ENCODE assay signal across 20 cellular contexts in genomic region chr3:105516972-105517371, GRCh38.
DNase-seq lines count a peak whose midpoint lies in the region; ATAC-seq and TF ChIP-seq lines count a peak whose summit lies in the region.
"Had no signal": no experiment of that assay in that cellular context is flagged by ENCODE, and none has a peak within 500 bp of the region (broad histone marks: within the 10 kb centered on the region; RNA-seq: fewer than 3 reads in every experiment).

No MANE protein-coding gene starts in this region.

- H3K9me2 ChIP-seq in PC-3 (replicated peaks; ENCODE audit: low read length): no peaks in the 10 kb centered on the region

- CTCF ChIA-PET in PC-3 (lab: Charles Lee): interaction anchor here (1.2 to 2.4 kb wide), 2 partner anchors 10 to 150 kb away, joined by 4 to 7 read pairs; partner anchors contain the start of gene ALCAM

- no peaks in the 10 kb centered on the region for H3K9me3 Mint-ChIP-seq in nephron progenitor cell
- no peaks in the 10 kb centered on the region for H3K9me3 Mint-ChIP-seq in activated T-cell treated with anti-CD3 and anti-CD28 coated beads, Interleukin-2, amount 50 U/mL, for 72 hours
- H3K9me3 Mint-ChIP-seq: activated naive CD4-positive, alpha-beta T cell treated with anti-CD3 and anti-CD28 coated beads, Interleukin-2, amount 50 U/mL, for 72 hours; effector memory CD8-positive, alpha-beta T cell; T-cell had no signal

- H3K4me3 ChIP-seq in BE2C (ENCODE audit: low read depth, low read length): no peak overlapping the region
- H3K4me3 ChIP-seq in PC-3 (ENCODE audit: low read length): no peak overlapping the region
- H3K4me3 ChIP-seq in fibroblast of lung (replicated peaks in 1 of 4; ENCODE audit: control extremely low read depth in 1 of 4, insufficient read depth in 1 of 4, low read depth in 3 of 4, low read length in 4 of 4): no peak overlapping the region
- H3K4me3 ChIP-seq: breast epithelium, gastrocnemius medialis, suprapubic skin had no signal

- intact Hi-C loops in PC-3 (cut with micrococcal nuclease): loop anchor here (10.0 kb wide), 1 partner anchor 1082 kb away; no protein-coding TSS in a partner anchor

- H3K4me3 Mint-ChIP-seq in nephron progenitor cell: no peak overlapping the region
- no peak overlapping the region for H3K4me3 Mint-ChIP-seq in activated T-cell treated with anti-CD3 and anti-CD28 coated beads, Interleukin-2, amount 50 U/mL, for 72 hours
- H3K4me3 Mint-ChIP-seq: effector memory CD8-positive, alpha-beta T cell; T-cell had no signal

- H3K27me3 Mint-ChIP-seq in nephron progenitor cell (ENCODE audit: low read depth, poor library complexity): no peaks in the 10 kb centered on the region
- H3K27me3 Mint-ChIP-seq in activated T-cell treated with anti-CD3 and anti-CD28 coated beads, Interleukin-2, amount 50 U/mL, for 72 hours (ENCODE audit: low read depth): no peaks in the 10 kb centered on the region
- H3K27me3 Mint-ChIP-seq: effector memory CD8-positive, alpha-beta T cell; T-cell had no signal

- DNase-seq in BE2C (peak; percentile 40), PC-3 (no peak), fibroblast of lung (ENCODE audit: low read depth in 2 of 2) (peak in 1 of 2 donors; percentile 71), nephron progenitor cell (peak; percentile 5), amniotic stem cell (lab: John Stamatoyannopoulos, UW) (no peak), SIG-M5 (lab: John Stamatoyannopoulos, UW) (no peak)
- DNase-seq in activated T-cell treated with anti-CD3 and anti-CD28 coated beads, Interleukin-2, amount 50 U/mL, for 72 hours: no peak
- no peak for DNase-seq in activated naive CD4-positive, alpha-beta T cell treated with anti-CD3 and anti-CD28 coated beads, Interleukin-2, amount 50 U/mL, for 16 hours
- DNase-seq: activated CD4-positive, alpha-beta T cell treated with anti-CD3 and anti-CD28 coated beads for 1 hour; activated CD8-positive, alpha-beta memory T cell treated with anti-CD3 and anti-CD28 coated beads, Interleukin-2, amount 50 U/mL, for 4 hours; COR-L47; effector memory CD8-positive, alpha-beta T cell; gastrocnemius medialis; GF-D8; NCI-H1417 treated with DMSO at 0.1 percent for 48 hours; NCI-H345; T-cell had no signal

- H4K20me1 ChIP-seq in PC-3 (ENCODE audit: low read length) (no peaks in the 10 kb centered on the region), fibroblast of lung (ENCODE audit: control insufficient read depth, extremely low read depth, insufficient read depth, low read length) (no peaks in the 10 kb centered on the region)

- peaks cover 48% of the 10 kb centered on the region for H3K4me1 ChIP-seq in BE2C
- H3K4me1 ChIP-seq in PC-3 (ENCODE audit: insufficient read depth, low read length): peaks cover 52% of the 10 kb centered on the region
- H3K4me1 ChIP-seq in fibroblast of lung (ENCODE audit: control insufficient read depth, extremely low read depth, insufficient read depth, low read length): no peaks in the 10 kb centered on the region
- H3K4me1 ChIP-seq: breast epithelium, gastrocnemius medialis, suprapubic skin had no signal

- peaks cover 12% of the 10 kb centered on the region for H3K4me1 Mint-ChIP-seq in nephron progenitor cell
- peaks cover 6% of the 10 kb centered on the region for H3K4me1 Mint-ChIP-seq in activated T-cell treated with anti-CD3 and anti-CD28 coated beads, Interleukin-2, amount 50 U/mL, for 72 hours (ENCODE audit: low read depth)

- H3K79me2 ChIP-seq in PC-3 (ENCODE audit: low read length) (peaks cover 91% of the 10 kb centered on the region), fibroblast of lung (ENCODE audit: control insufficient read depth, insufficient read depth, low read length) (peaks cover 4% of the 10 kb centered on the region)

- H2AFZ ChIP-seq in PC-3 (ENCODE audit: low read length) (no peak overlapping the region), fibroblast of lung (ENCODE audit: low read length) (no peak overlapping the region)

- peaks cover 4% of the 10 kb centered on the region for H3K36me3 ChIP-seq in BE2C
- peaks cover 2% of the 10 kb centered on the region; the same call in 1 of the 2 replicates for H3K36me3 ChIP-seq in PC-3 (ENCODE audit: low read depth, low read length)
- no peaks in the 10 kb centered on the region for H3K36me3 ChIP-seq in fibroblast of lung (ENCODE audit: control insufficient read depth, insufficient read depth, low read length)
- H3K36me3 ChIP-seq: breast epithelium, gastrocnemius medialis, suprapubic skin had no signal

- no TSS peak for BruUV-seq in PC-3 (replicated peaks; lab: Mats Ljungman, UMichigan)

- H3K27ac ChIP-seq in PC-3 (ENCODE audit: low read length) (no peak overlapping the region), fibroblast of lung (ENCODE audit: insufficient read depth, low read length) (no peak overlapping the region)
- H3K27ac ChIP-seq: breast epithelium, gastrocnemius medialis, suprapubic skin had no signal

- H3K27ac Mint-ChIP-seq in nephron progenitor cell: no peak overlapping the region
- no peak overlapping the region for H3K27ac Mint-ChIP-seq in activated T-cell treated with anti-CD3 and anti-CD28 coated beads, Interleukin-2, amount 50 U/mL, for 72 hours
- H3K27ac Mint-ChIP-seq: activated naive CD4-positive, alpha-beta T cell treated with anti-CD3 and anti-CD28 coated beads, Interleukin-2, amount 50 U/mL, for 72 hours; effector memory CD8-positive, alpha-beta T cell; T-cell had no signal

- peaks cover 6% of the 10 kb centered on the region for H3F3A ChIP-seq in PC-3 (ENCODE audit: low read length, unreplicated experiment)

- ATAC-seq in PC-3: no peak; the same call in 1 of the 2 replicates
- ATAC-seq in activated T-cell treated with anti-CD3 and anti-CD28 coated beads, Interleukin-2, amount 50 U/mL, for 72 hours (replicated peaks in 1 of 2): no peak
- ATAC-seq: activated naive CD4-positive, alpha-beta T cell treated with anti-CD3 and anti-CD28 coated beads, Interleukin-2, amount 50 U/mL, for 72 hours; effector memory CD8-positive, alpha-beta T cell; gastrocnemius medialis; T-cell had no signal

- no peaks in the 10 kb centered on the region for H3K9me3 ChIP-seq in BE2C
- H3K9me3 ChIP-seq in PC-3 (ENCODE audit: low read length): no peaks in the 10 kb centered on the region
- H3K9me3 ChIP-seq in fibroblast of lung (ENCODE audit: control insufficient read depth, insufficient read depth, low read depth, low read length): no peaks in the 10 kb centered on the region
- H3K9me3 ChIP-seq: breast epithelium, gastrocnemius medialis, suprapubic skin had no signal

- H3K9ac ChIP-seq in PC-3 (ENCODE audit: low read length): no peak overlapping the region
- no peak overlapping the region for H3K9ac ChIP-seq in fibroblast of lung (ENCODE audit: insufficient read depth, low read length)

- TF ChIP-seq CTCF in BE2C (IDR thresholded peaks at IDR 0.05; ENCODE audit: low read depth, low read length) (peak; percentile 67), PC-3 (conservative IDR thresholded peaks at IDR 0.05; ENCODE audit: low read depth, low read length) (peak; percentile 48; the same call in 1 of the 2 replicates), fibroblast of lung (conservative IDR thresholded peaks at IDR 0.05 in 1 of 2, IDR thresholded peaks at IDR 0.05 in 1 of 2; ENCODE audit: low read depth in 1 of 2, low read length in 2 of 2) (peak; percentile 22 to 66), nephron progenitor cell (IDR thresholded peaks at IDR 0.05) (peak; percentile 23)

- peak overlapping the region; percentile 7 for H3K4me2 ChIP-seq in PC-3 (ENCODE audit: low read length)
- no peak overlapping the region for H3K4me2 ChIP-seq in fibroblast of lung (ENCODE audit: extremely low read depth, insufficient read depth, low read length)

- POLR2A ChIA-PET in PC-3 (lab: Charles Lee; ENCODE audit: unreplicated experiment): interaction anchor here (0.5 kb wide), 1 partner anchor 1065 kb away, joined by 4 read pairs; no protein-coding TSS in a partner anchor

- H3K36me3 Mint-ChIP-seq in nephron progenitor cell (ENCODE audit: low read depth): peaks cover 13% of the 10 kb centered on the region
- H3K36me3 Mint-ChIP-seq in activated T-cell treated with anti-CD3 and anti-CD28 coated beads, Interleukin-2, amount 50 U/mL, for 72 hours (ENCODE audit: insufficient read depth in 2 of 2): no peaks in the 10 kb centered on the region
- H3K36me3 Mint-ChIP-seq: activated naive CD4-positive, alpha-beta T cell treated with anti-CD3 and anti-CD28 coated beads, Interleukin-2, amount 50 U/mL, for 72 hours; T-cell had no signal

- no peaks in the 10 kb centered on the region for H3K27me3 ChIP-seq in BE2C
- H3K27me3 ChIP-seq in PC-3 (ENCODE audit: low read length): no peaks in the 10 kb centered on the region
- no peaks in the 10 kb centered on the region for H3K27me3 ChIP-seq in fibroblast of lung (ENCODE audit: control insufficient read depth, insufficient read depth, low read length)
- H3K27me3 ChIP-seq: breast epithelium, gastrocnemius medialis, suprapubic skin had no signal

Comparison
In these comparisons a context has a peak if more than half of its experiments do, and no peak if none do; other contexts are left out.
1. DNase-seq: peak in BE2C (single experiment) and nephron progenitor cell (single experiment); none in PC-3 (single experiment), amniotic stem cell (single experiment), activated T-cell treated with anti-CD3 and anti-CD28 coated beads, Interleukin-2, amount 50 U/mL, for 72 hours (0 of 2), activated naive CD4-positive, alpha-beta T cell treated with anti-CD3 and anti-CD28 coated beads, Interleukin-2, amount 50 U/mL, for 16 hours (single experiment) and SIG-M5 (single experiment).
2. Peak in every context shown above with its lines, with median percentiles within 50 percentile points of each other: CTCF ChIP-seq.